14 cellular contexts compared by ENCODE assay signal in genomic region chr16:67015317-67015731, GRCh38. TPM values are rescaled to one million over a fixed set of nuclear protein-coding genes. Genes with fewer than 3 reads are reported as not detected.
DNase-seq lines count a peak whose midpoint lies in the region; ATAC-seq, FAIRE-seq and TF ChIP-seq lines count a peak whose summit lies in the region.
"Had no signal": no experiment of that assay in that cellular context is flagged by ENCODE, and none has a peak within 500 bp of the region (broad histone marks: within the 10 kb centered on the region; RNA-seq: fewer than 3 reads in every experiment).

No MANE protein-coding gene starts in this region.

- H3K4me3 Mint-ChIP-seq in CD4-positive, CD25-positive, alpha-beta regulatory T cell, result peak overlapping the region; percentile 21 to 73 (median 44)
- no peak overlapping the region for H3K4me3 Mint-ChIP-seq in H9
- no peak overlapping the region for H3K4me3 Mint-ChIP-seq in astrocyte (ENCODE audit: unreplicated experiment)

- intact Hi-C loops in mucosa of descending colon (cut with DNase I, micrococcal nuclease), result no loop called here

- H3K56ac ChIP-seq in H9 (ENCODE audit: insufficient read length, low read depth, low read length), result no peak overlapping the region

- no peak overlapping the region for H3K4ac ChIP-seq in H9 (ENCODE audit: low read depth, low read length)

- H3K36me3 ChIP-seq in CD4-positive, CD25-positive, alpha-beta regulatory T cell (ENCODE audit: control insufficient read depth, insufficient read depth, low read length), result no peaks in the 10 kb centered on the region
- H3K36me3 ChIP-seq in astrocyte (ENCODE audit: insufficient read depth, low read length) (no peaks in the 10 kb centered on the region), mucosa of descending colon (ENCODE audit: low read depth) (no peaks in the 10 kb centered on the region)
- H3K36me3 ChIP-seq: colonic mucosa had no signal

- no peak overlapping the region for H2BK12ac ChIP-seq in H9 (ENCODE audit: insufficient read length, low read depth, low read length)

- ATAC-seq in CD4-positive, CD25-positive, alpha-beta regulatory T cell (ENCODE audit: low read depth in 2 of 2), result no peak
- ATAC-seq in mucosa of descending colon, result peak; percentile 24
- ATAC-seq: T-cell had no signal

- no peaks in the 10 kb centered on the region for H3K36me3 Mint-ChIP-seq in CD4-positive, CD25-positive, alpha-beta regulatory T cell
- H3K36me3 Mint-ChIP-seq in H9 (ENCODE audit: insufficient read depth in 1 of 3, low read depth in 3 of 3) (no peaks in the 10 kb centered on the region), astrocyte (ENCODE audit: low read depth, unreplicated experiment) (peaks cover 4% of the 10 kb centered on the region)
- H3K36me3 Mint-ChIP-seq: T-cell had no signal

- no peak overlapping the region for H2BK15ac ChIP-seq in H9 (ENCODE audit: low read depth, low read length)

- H2AFZ ChIP-seq in H9 (ENCODE audit: low read length), result no peak overlapping the region
- no peak overlapping the region for H2AFZ ChIP-seq in astrocyte (ENCODE audit: low read depth, low read length)

- H3K27me3 ChIP-seq in CD4-positive, CD25-positive, alpha-beta regulatory T cell (ENCODE audit: control insufficient read depth, insufficient read depth, low read length), result no peaks in the 10 kb centered on the region
- H3K27me3 ChIP-seq in H9 (ENCODE audit: insufficient read depth, low read length) (peaks cover 16% of the 10 kb centered on the region; the same call in 1 of the 2 replicates), astrocyte (ENCODE audit: insufficient read depth, low read length) (peaks cover 3% of the 10 kb centered on the region)

- H4K5ac ChIP-seq in H9 (ENCODE audit: insufficient read length, low read depth, low read length), result no peak overlapping the region

- H3K14ac ChIP-seq in H9 (ENCODE audit: insufficient read depth, low read length), result no peak overlapping the region

- H3K18ac ChIP-seq in H9 (ENCODE audit: insufficient read length, low read depth, low read length), result no peak overlapping the region

- H3K4me2 ChIP-seq in H9 (ENCODE audit: insufficient read depth, insufficient read length, low read length) (no peak overlapping the region), astrocyte (ENCODE audit: low read length) (no peak overlapping the region)

- H2AK5ac ChIP-seq in H9 (ENCODE audit: insufficient read length, low read length), result no peak overlapping the region

- H2BK20ac ChIP-seq in H9 (ENCODE audit: low read depth, low read length, poor library complexity, severe bottlenecking), result no peak overlapping the region

- H3K4me1 Mint-ChIP-seq in CD4-positive, CD25-positive, alpha-beta regulatory T cell, result peaks cover 0 to 18% (median 6%) of the 10 kb centered on the region in 4 donors
- H3K4me1 Mint-ChIP-seq in H9, result peaks cover 3 to 12% of the 10 kb centered on the region in 2 experiments; a peak in 2 of 4 replicates
- H3K4me1 Mint-ChIP-seq in astrocyte (ENCODE audit: low read depth, unreplicated experiment), result peaks cover 3% of the 10 kb centered on the region

- H4K91ac ChIP-seq in H9 (ENCODE audit: insufficient read length, low read depth, low read length), result no peak overlapping the region

- H3K27me3 Mint-ChIP-seq in CD4-positive, CD25-positive, alpha-beta regulatory T cell, result no peaks in the 10 kb centered on the region
- H3K27me3 Mint-ChIP-seq in H9 (ENCODE audit: low read depth) (peaks cover 45% of the 10 kb centered on the region), astrocyte (ENCODE audit: low read depth, unreplicated experiment) (peaks cover 32% of the 10 kb centered on the region)
- H3K27me3 Mint-ChIP-seq: T-cell had no signal

- H3K4me1 ChIP-seq in CD4-positive, CD25-positive, alpha-beta regulatory T cell (ENCODE audit: control insufficient read depth, insufficient read depth, low read length, poor library complexity, severe bottlenecking), result peaks cover 20% of the 10 kb centered on the region
- no peaks in the 10 kb centered on the region for H3K4me1 ChIP-seq in H9 (ENCODE audit: insufficient read depth, low read length)
- H3K4me1 ChIP-seq in astrocyte (ENCODE audit: insufficient read depth, low read length), result peaks cover 14% of the 10 kb centered on the region
- H3K4me1 ChIP-seq in mucosa of descending colon (ENCODE audit: low read depth), result peaks cover 10% of the 10 kb centered on the region

- no peak overlapping the region for H3K23ac ChIP-seq in H9 (ENCODE audit: insufficient read length, low read depth, low read length)

- no peaks in the 10 kb centered on the region for H3K9me3 Mint-ChIP-seq in CD4-positive, CD25-positive, alpha-beta regulatory T cell
- H3K9me3 Mint-ChIP-seq in H9 (no peaks in the 10 kb centered on the region), astrocyte (ENCODE audit: unreplicated experiment) (peaks cover 2% of the 10 kb centered on the region)
- H3K9me3 Mint-ChIP-seq: T-cell had no signal

- H3K23me2 ChIP-seq in H9 (ENCODE audit: insufficient read length, low read depth, low read length, poor library complexity, severe bottlenecking), result peaks cover 6% of the 10 kb centered on the region

- no peak overlapping the region for H3K27ac Mint-ChIP-seq in CD4-positive, CD25-positive, alpha-beta regulatory T cell
- no peak overlapping the region for H3K27ac Mint-ChIP-seq in H9
- H3K27ac Mint-ChIP-seq in astrocyte (ENCODE audit: unreplicated experiment), result no peak overlapping the region
- H3K27ac Mint-ChIP-seq: T-cell had no signal

- no peaks in the 10 kb centered on the region for H3K79me1 ChIP-seq in H9 (ENCODE audit: insufficient read depth, low read depth, low read length, poor library complexity, severe bottlenecking)

- H3K9ac ChIP-seq in H9 (ENCODE audit: extremely low read depth, insufficient read length, low read length) (no peak overlapping the region), astrocyte (ENCODE audit: low read length) (no peak overlapping the region)

- peak; percentile 20 for FAIRE-seq in astrocyte (lab: Jason Lieb, UNC)

- no peaks in the 10 kb centered on the region for H4K20me1 ChIP-seq in H9 (ENCODE audit: control insufficient read depth, insufficient read depth, insufficient read length)
- H4K20me1 ChIP-seq in astrocyte (ENCODE audit: insufficient read depth, low read length), result no peaks in the 10 kb centered on the region

- H3K9me3 ChIP-seq in CD4-positive, CD25-positive, alpha-beta regulatory T cell (ENCODE audit: control insufficient read depth in 2 of 2, low read length in 2 of 2), result no peaks in the 10 kb centered on the region
- H3K9me3 ChIP-seq in H9 (ENCODE audit: control insufficient read depth, low read depth, low read length), result no peaks in the 10 kb centered on the region
- no peaks in the 10 kb centered on the region for H3K9me3 ChIP-seq in astrocyte (ENCODE audit: insufficient read depth, low read depth, low read length)
- H3K9me3 ChIP-seq in mucosa of descending colon, result no peaks in the 10 kb centered on the region
- H3K9me3 ChIP-seq: colonic mucosa had no signal

- no peak overlapping the region for H3T11ph ChIP-seq in H9 (ENCODE audit: low read length)

- no peak overlapping the region for H3K4me3 ChIP-seq in CD4-positive, CD25-positive, alpha-beta regulatory T cell (ENCODE audit: low read depth, low read length)
- H3K4me3 ChIP-seq in astrocyte (ENCODE audit: insufficient read depth, low read depth, low read length) (no peak overlapping the region), mucosa of descending colon (no peak overlapping the region)
- H3K4me3 ChIP-seq: colonic mucosa had no signal

- H3K79me2 ChIP-seq in H9 (ENCODE audit: insufficient read depth, low read length), result no peaks in the 10 kb centered on the region
- H3K79me2 ChIP-seq in astrocyte (ENCODE audit: insufficient read depth, low read length), result no peaks in the 10 kb centered on the region

- peak; percentile 31; the same call in 2 of the 3 replicates for TF ChIP-seq CTCF in H9 (conservative IDR thresholded peaks at IDR 0.05)
- no peak for TF ChIP-seq CTCF in astrocyte (IDR thresholded peaks at IDR 0.05; ENCODE audit: insufficient read depth, low read depth, low read length)
- no peak for TF ChIP-seq CTCF in mucosa of descending colon (IDR thresholded peaks at IDR 0.05)

- no peak overlapping the region for H2BK5ac ChIP-seq in H9 (ENCODE audit: insufficient read length, low read length)

- H3K27ac ChIP-seq in CD4-positive, CD25-positive, alpha-beta regulatory T cell (ENCODE audit: insufficient read depth, low read length, poor library complexity, severe bottlenecking), result no peak overlapping the region
- H3K27ac ChIP-seq in H9 (ENCODE audit: insufficient read length, low read depth, low read length), result no peak overlapping the region
- no peak overlapping the region for H3K27ac ChIP-seq in astrocyte (ENCODE audit: low read depth, low read length)
- H3K27ac ChIP-seq: colonic mucosa had no signal

- H4K8ac ChIP-seq in H9 (replicated peaks; ENCODE audit: insufficient read length, low read depth, low read length), result no peak overlapping the region

- DNase-seq in CD4-positive, CD25-positive, alpha-beta regulatory T cell, result peak in 1 of 3 donors; percentile 44
- no peak for DNase-seq in H9
- no peak for DNase-seq in astrocyte (ENCODE audit: low read depth)
- peak in 1 of 3 donors; percentile 17 for DNase-seq in mucosa of descending colon
- DNase-seq in medulla oblongata (ENCODE audit: extremely low spot score), result no peak
- no peak for DNase-seq in NK-92 (lab: John Stamatoyannopoulos, UW; ENCODE audit: unreplicated experiment)
- no peak for DNase-seq in RPMI8226
- DNase-seq in HuH-7.5 (ENCODE audit: low spot score), result no peak
- DNase-seq: activated T-cell treated with anti-CD3 and anti-CD28 coated beads, Interleukin-2, amount 50 U/mL, for 1 hour; colonic mucosa; DMS79 treated with DMSO at 0.1 percent for 48 hours; Karpas-422; retina; T-cell had no signal

- no peak overlapping the region for H2BK120ac ChIP-seq in H9 (ENCODE audit: low read depth, low read length, poor library complexity, severe bottlenecking)

- WGBS in H9 (ENCODE audit: extremely low coverage, insufficient read length, low lambda C conversion rate), result no CpG with 5 or more reads among the region's 9 CpGs

RNA-seq across cellular contexts. Expression of gene CBFB, which starts 13.6 kb away (rescaled TPM):
- total RNA-seq in CD4-positive, CD25-positive, alpha-beta regulatory T cell, result 108 TPM
- 100 to 1,000 TPM in 1 of 4 donors, 10 to 100 TPM in 3; 60.9 to 104 (median 77.2) TPM for polyA plus RNA-seq in CD4-positive, CD25-positive, alpha-beta regulatory T cell
- 76.3 and 84.3 TPM in 2 replicates for total RNA-seq in H9 (2021)
- total RNA-seq in astrocyte, result 94.8 and 104 TPM in 2 replicates
- total RNA-seq in mucosa of descending colon, result 10 to 100 TPM; 26.3 to 35.5 (median 26.8) TPM

RNA-seq across cellular contexts. Expression of gene CES4A, which starts 26.9 kb away (rescaled TPM):
- 11.9 TPM for total RNA-seq in CD4-positive, CD25-positive, alpha-beta regulatory T cell
- 1 to 10 TPM; 1.6 to 3.0 (median 2.7) TPM for polyA plus RNA-seq in CD4-positive, CD25-positive, alpha-beta regulatory T cell
- total RNA-seq in H9 (2021), result 1.8 and 1.9 TPM in 2 replicates
- total RNA-seq in astrocyte, result 1.2 TPM in 2 replicates
- 10 to 100 TPM in 1 of 3 donors, 1 to 10 TPM in 2; 6.3 to 10.1 (median 8.3) TPM for total RNA-seq in mucosa of descending colon

RNA-seq across cellular contexts. Expression of gene CES3, which starts 54.3 kb away (rescaled TPM):
- total RNA-seq in CD4-positive, CD25-positive, alpha-beta regulatory T cell, result 0.74 TPM
- polyA plus RNA-seq in CD4-positive, CD25-positive, alpha-beta regulatory T cell, result under 1 TPM; 0.10 to 0.29 (median 0.26) TPM
- total RNA-seq in H9 (2021) (3.4 and 3.7 TPM in 2 replicates), astrocyte (0.77 and 1.5 TPM in 2 replicates), mucosa of descending colon (100 to 1,000 TPM in 2 of 3 donors, 10 to 100 TPM in 1; 86.5 to 264 (median 199) TPM)

Comparison
In these comparisons a context has a peak if more than half of its experiments do, and no peak if none do; other contexts are left out.
1. H3K4me3 Mint-ChIP-seq: peak in CD4-positive, CD25-positive, alpha-beta regulatory T cell (4 of 4); none in H9 (0 of 2) and astrocyte (single experiment).
2. RNA of gene CES3, which starts 54.3 kb away (total RNA-seq): 86.5 to 264 TPM in mucosa of descending colon; 3.4 to 3.7 TPM in H9, 0.77 to 1.5 TPM in astrocyte and 0.74 TPM in CD4-positive, CD25-positive, alpha-beta regulatory T cell (single experiment); every median in the first group is over 10 times any median in the second.